Comparison of ENCODE assay signal across 1 cellular context in the genomic region with DNA sequence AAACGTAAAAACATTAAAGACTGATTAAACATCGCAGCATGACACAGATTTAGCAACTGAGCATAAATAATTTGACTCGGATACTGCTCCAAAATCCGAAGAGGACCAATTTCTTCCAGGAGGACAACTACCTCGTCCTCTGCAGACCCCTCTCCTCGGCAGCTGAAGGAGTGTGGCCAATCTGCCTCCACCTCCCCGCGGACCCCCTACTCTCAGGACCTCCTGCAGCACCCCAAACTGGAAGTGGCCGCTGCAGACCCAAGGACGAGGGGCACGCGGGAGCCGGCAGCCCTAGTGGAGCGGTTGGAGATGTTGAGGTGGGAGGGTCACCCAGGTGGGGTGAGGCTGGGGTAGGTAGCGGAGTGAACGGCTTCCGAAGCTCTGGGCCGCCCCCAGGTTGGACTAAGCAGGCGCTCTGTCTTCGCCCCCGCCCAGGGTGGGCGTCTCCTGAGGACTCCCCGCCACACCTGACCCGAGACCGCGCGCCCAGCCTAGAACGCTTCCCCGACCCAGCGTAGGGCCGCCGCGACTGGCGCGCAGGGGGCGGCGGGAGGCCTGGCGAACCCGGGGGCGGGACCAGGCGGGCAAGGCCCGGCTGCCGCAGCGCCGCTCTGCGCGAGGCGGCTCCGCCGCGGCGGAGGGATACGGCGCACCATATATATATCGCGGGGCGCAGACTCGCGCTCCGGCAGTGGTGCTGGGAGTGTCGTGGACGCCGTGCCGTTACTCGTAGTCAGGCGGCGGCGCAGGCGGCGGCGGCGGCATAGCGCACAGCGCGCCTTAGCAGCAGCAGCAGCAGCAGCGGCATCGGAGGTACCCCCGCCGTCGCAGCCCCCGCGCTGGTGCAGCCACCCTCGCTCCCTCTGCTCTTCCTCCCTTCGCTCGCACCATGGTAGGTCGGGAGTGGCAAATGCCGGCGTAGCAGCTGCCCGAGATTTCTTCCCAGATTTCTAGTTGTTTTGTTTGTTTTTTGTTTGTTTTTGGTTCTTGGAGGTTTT.
TF ChIP-seq lines count a peak whose summit lies in the region.

A gene (plus strand): TSS at position 688 of the 998 bp plus-strand sequence. CDS start 202 bp downstream, at position 890.

TF ChIP-seq in HEK293, 187 proteins besides CTCF, POLR2A, EP300 and RAD21 (continued from another document):
- TF ChIP-seq, protein P1, sequence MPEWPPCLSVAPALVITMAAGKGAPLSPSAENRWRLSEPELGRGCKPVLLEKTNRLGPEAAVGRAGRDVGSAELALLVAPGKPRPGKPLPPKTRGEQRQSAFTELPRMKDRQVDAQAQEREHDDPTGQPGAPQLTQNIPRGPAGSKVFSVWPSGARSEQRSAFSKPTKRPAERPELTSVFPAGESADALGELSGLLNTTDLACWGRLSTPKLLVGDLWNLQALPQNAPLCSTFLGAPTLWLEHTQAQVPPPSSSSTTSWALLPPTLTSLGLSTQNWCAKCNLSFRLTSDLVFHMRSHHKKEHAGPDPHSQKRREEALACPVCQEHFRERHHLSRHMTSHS (tag by site-specific recombination; IDR thresholded peaks at IDR 0.05) = no peak
- TF ChIP-seq ZNF416 (tag by site-specific recombination; IDR thresholded peaks at IDR 0.05) = no peak
- TF ChIP-seq ZNF791 (tag by site-specific recombination; IDR thresholded peaks at IDR 0.05) = no peak
- peak; percentile 74 for TF ChIP-seq ZBTB17 (tag by site-specific recombination; IDR thresholded peaks at IDR 0.05)
- peak; percentile 41; the same call in 1 of the 2 replicates for TF ChIP-seq ZNF610 (tag by site-specific recombination; IDR thresholded peaks at IDR 0.05; ENCODE audit: borderline replicate concordance)
- TF ChIP-seq ZXDB (tag by site-specific recombination; IDR thresholded peaks at IDR 0.05) = peak; percentile 84
- no peak for TF ChIP-seq ZNF248 (tag by site-specific recombination; IDR thresholded peaks at IDR 0.05)
- TF ChIP-seq ZNF514 (tag by site-specific recombination; IDR thresholded peaks at IDR 0.05) = no peak
- TF ChIP-seq, protein P2, sequence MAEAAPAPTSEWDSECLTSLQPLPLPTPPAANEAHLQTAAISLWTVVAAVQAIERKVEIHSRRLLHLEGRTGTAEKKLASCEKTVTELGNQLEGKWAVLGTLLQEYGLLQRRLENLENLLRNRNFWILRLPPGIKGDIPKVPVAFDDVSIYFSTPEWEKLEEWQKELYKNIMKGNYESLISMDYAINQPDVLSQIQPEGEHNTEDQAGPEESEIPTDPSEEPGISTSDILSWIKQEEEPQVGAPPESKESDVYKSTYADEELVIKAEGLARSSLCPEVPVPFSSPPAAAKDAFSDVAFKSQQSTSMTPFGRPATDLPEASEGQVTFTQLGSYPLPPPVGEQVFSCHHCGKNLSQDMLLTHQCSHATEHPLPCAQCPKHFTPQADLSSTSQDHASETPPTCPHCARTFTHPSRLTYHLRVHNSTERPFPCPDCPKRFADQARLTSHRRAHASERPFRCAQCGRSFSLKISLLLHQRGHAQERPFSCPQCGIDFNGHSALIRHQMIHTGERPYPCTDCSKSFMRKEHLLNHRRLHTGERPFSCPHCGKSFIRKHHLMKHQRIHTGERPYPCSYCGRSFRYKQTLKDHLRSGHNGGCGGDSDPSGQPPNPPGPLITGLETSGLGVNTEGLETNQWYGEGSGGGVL (tag by site-specific recombination; IDR thresholded peaks at IDR 0.05) = peak; percentile 28; the same call in 1 of the 2 replicates
- TF ChIP-seq ZFHX2 (tag by site-specific recombination; conservative IDR thresholded peaks at IDR 0.05) = peak; percentile 92
- TF ChIP-seq ZNF585B (tag by site-specific recombination; IDR thresholded peaks at IDR 0.05) = peak; percentile 8; the same call in 1 of the 2 replicates
- TF ChIP-seq ZNF530 (tag by site-specific recombination; IDR thresholded peaks at IDR 0.05; ENCODE audit: low read depth) = no peak
- TF ChIP-seq ZNF600 (tag by site-specific recombination; IDR thresholded peaks at IDR 0.05) = peak; percentile 85
- TF ChIP-seq SP3 (tag by site-specific recombination; IDR thresholded peaks at IDR 0.05) = peak; percentile 74
- TF ChIP-seq MYNN (tag by site-specific recombination; IDR thresholded peaks at IDR 0.05; ENCODE audit: borderline replicate concordance) = no peak
- peak; percentile 99 for TF ChIP-seq ZSCAN30 (tag by site-specific recombination; IDR thresholded peaks at IDR 0.05)
- no peak for TF ChIP-seq ZNF112 (tag by site-specific recombination; IDR thresholded peaks at IDR 0.05)
- TF ChIP-seq, protein P3, sequence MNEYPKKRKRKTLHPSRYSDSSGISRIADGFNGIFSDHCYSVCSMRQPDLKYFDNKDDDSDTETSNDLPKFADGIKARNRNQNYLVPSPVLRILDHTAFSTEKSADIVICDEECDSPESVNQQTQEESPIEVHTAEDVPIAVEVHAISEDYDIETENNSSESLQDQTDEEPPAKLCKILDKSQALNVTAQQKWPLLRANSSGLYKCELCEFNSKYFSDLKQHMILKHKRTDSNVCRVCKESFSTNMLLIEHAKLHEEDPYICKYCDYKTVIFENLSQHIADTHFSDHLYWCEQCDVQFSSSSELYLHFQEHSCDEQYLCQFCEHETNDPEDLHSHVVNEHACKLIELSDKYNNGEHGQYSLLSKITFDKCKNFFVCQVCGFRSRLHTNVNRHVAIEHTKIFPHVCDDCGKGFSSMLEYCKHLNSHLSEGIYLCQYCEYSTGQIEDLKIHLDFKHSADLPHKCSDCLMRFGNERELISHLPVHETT (tag by site-specific recombination; IDR thresholded peaks at IDR 0.05) = peak; percentile 22
- TF ChIP-seq, protein P4, sequence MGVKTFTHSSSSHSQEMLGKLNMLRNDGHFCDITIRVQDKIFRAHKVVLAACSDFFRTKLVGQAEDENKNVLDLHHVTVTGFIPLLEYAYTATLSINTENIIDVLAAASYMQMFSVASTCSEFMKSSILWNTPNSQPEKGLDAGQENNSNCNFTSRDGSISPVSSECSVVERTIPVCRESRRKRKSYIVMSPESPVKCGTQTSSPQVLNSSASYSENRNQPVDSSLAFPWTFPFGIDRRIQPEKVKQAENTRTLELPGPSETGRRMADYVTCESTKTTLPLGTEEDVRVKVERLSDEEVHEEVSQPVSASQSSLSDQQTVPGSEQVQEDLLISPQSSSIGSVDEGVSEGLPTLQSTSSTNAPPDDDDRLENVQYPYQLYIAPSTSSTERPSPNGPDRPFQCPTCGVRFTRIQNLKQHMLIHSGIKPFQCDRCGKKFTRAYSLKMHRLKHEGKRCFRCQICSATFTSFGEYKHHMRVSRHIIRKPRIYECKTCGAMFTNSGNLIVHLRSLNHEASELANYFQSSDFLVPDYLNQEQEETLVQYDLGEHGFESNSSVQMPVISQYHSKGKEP (tag by site-specific recombination; IDR thresholded peaks at IDR 0.05) = peak; percentile 95
- no peak for TF ChIP-seq ZNF274 (IDR thresholded peaks at IDR 0.05; ENCODE audit: low read length)
- no peak for TF ChIP-seq ZNF274 (tag by site-specific recombination; IDR thresholded peaks at IDR 0.05; ENCODE audit: borderline replicate concordance)
- TF ChIP-seq, protein P5, sequence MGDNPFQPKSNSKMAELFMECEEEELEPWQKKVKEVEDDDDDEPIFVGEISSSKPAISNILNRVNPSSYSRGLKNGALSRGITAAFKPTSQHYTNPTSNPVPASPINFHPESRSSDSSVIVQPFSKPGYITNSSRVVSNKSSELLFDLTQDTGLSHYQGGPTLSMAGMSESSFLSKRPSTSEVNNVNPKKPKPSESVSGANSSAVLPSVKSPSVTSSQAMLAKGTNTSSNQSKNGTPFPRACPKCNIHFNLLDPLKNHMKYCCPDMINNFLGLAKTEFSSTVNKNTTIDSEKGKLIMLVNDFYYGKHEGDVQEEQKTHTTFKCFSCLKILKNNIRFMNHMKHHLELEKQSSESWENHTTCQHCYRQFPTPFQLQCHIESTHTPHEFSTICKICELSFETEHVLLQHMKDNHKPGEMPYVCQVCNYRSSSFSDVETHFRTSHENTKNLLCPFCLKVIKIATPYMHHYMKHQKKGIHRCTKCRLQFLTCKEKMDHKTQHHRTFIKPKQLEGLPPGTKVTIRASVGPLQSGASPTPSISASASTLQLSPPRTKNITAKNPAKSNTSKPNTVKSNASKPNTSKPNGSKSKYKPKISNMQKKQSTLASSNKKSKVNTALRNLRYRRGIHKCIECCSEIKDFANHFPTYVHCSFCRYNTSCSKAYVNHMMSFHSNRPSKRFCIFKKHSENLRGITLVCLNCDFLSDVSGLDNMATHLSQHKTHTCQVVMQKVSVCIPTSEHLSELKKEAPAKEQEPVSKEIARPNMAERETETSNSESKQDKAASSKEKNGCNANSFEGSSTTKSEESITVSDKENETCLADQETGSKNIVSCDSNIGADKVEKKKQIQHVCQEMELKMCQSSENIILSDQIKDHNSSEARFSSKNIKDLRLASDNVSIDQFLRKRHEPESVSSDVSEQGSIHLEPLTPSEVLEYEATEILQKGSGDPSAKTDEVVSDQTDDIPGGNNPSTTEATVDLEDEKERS (tag by site-specific recombination; IDR thresholded peaks at IDR 0.05) = no peak
- no peak for TF ChIP-seq ZNF776 (tag by site-specific recombination; IDR thresholded peaks at IDR 0.05; ENCODE audit: borderline replicate concordance)
- TF ChIP-seq ZNF146 (tag by site-specific recombination; IDR thresholded peaks at IDR 0.05) = peak; percentile 67
- no peak for TF ChIP-seq ZNF140 (tag by site-specific recombination; IDR thresholded peaks at IDR 0.05)
- peak; percentile 78 for TF ChIP-seq ZNF596 (tag by site-specific recombination; IDR thresholded peaks at IDR 0.05)
- peak; percentile 31 for TF ChIP-seq ZBTB7A (tag by site-specific recombination; IDR thresholded peaks at IDR 0.05; ENCODE audit: low read depth)
TF ChIP-seq in HEK293: peak in this region for 98.
